8 cellular contexts compared by ENCODE assay signal in the genomic region with DNA sequence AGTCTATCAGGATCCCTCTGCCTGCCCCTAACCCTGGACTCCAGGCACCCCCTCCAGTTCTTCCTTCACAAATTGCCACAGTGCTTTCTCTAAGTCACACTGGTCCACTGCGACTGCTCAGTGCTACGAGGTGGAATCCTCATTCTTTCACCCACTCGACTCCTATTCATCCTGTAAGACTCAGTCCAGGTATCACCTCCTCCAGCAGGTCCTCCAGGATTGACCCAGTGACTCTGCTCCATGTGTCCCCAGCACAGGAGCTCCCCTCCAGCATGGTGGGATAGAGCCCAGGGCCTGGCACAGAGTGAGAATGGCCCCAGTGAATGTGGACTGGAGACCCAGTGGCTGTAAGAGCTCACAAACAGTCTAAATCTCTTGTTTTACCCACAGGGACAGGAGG. TPM values are rescaled to one million over a fixed set of nuclear protein-coding genes. Genes with fewer than 3 reads are reported as not detected.
"Had no signal": no experiment of that assay in that cellular context is flagged by ENCODE, and none has a peak within 500 bp of the region (broad histone marks: within the 10 kb centered on the region; RNA-seq: fewer than 3 reads in every experiment).

No MANE protein-coding gene starts in this region.

- H3K27ac Mint-ChIP-seq: GM23338, H9 had no signal

- H3K4me3 Mint-ChIP-seq: GM23338, H9 had no signal

- H3K4me2 ChIP-seq: GM23338 had no signal

- H2AFZ ChIP-seq: GM23338 had no signal

- H3K4me3 ChIP-seq: GM23338 had no signal

- ATAC-seq: GM23338 had no signal

- H3K9me3 Mint-ChIP-seq: GM23338, H9 had no signal

- DNase-seq: H9, HCEC 1CT, IMR-90, KBM-7 had no signal

- FAIRE-seq: H1, H54, HTR-8/SVneo had no signal

RNA-seq across cellular contexts. Expression of gene WNT4, which starts 45.5 kb away (rescaled TPM):
- total RNA-seq: IMR-90 had no signal
- polyA plus RNA-seq: IMR-90 had no signal
